8 cellular contexts compared by ENCODE assay signal in the genomic region with DNA sequence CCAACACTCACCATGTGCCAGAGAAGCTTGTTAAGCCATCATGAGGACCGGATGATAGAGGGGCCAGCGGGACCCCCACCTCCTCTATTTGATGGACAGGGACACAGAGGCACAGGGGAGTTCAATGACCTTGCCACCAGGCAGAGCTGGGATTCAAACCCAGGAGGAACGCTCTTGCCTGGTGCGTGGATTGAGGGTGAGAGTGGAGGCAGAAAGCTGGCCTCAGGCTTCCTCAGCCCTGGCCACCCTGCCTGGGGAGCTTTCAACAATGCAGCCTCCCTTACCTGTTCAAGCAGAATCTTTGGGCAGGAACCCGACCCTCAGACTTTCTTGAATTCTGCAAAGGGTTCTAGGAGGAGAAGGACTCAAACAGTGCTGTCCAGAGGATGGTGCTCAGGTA. TPM values are rescaled to one million over a fixed set of nuclear protein-coding genes. Genes with fewer than 3 reads are reported as not detected.
"Had no signal": no experiment of that assay in that cellular context is flagged by ENCODE, and none has a peak within 500 bp of the region (broad histone marks: within the 10 kb centered on the region; RNA-seq: fewer than 3 reads in every experiment).

No MANE protein-coding gene starts in this region.

- H3K27ac ChIP-seq: HL-60, KMS-11, RWPE1 had no signal

- H3K9ac ChIP-seq: KMS-11, SK-N-SH had no signal

- H3K4me2 ChIP-seq: KMS-11, SK-N-SH had no signal

- H3K4me3 Mint-ChIP-seq: IgD-negative memory B cell had no signal

- H3K4me1 Mint-ChIP-seq: IgD-negative memory B cell had no signal

- H3K4me3 ChIP-seq: K562 had no signal

- H3K9me3 Mint-ChIP-seq: IgD-negative memory B cell had no signal

- H3K36me3 Mint-ChIP-seq: IgD-negative memory B cell had no signal

- DNase-seq: NCI-H2081 treated with DMSO at 0.1 percent for 48 hours had no signal

- H3K27ac Mint-ChIP-seq: IgD-negative memory B cell had no signal

- H3K9me3 ChIP-seq: SK-N-SH had no signal

RNA-seq across cellular contexts. Expression of a gene that starts 39.9 kb away (rescaled TPM):
- total RNA-seq: K562, SK-MEL-5 had no signal
- polyA plus RNA-seq: K562, SK-N-SH had no signal
